8 cellular contexts compared by ENCODE assay signal in genomic region chr14:24146622-24146977, GRCh38. TPM values are rescaled to one million over a fixed set of nuclear protein-coding genes. Genes with fewer than 3 reads are reported as not detected.
DNase-seq lines count a peak whose midpoint lies in the region; ATAC-seq, FAIRE-seq and TF ChIP-seq lines count a peak whose summit lies in the region.

No MANE protein-coding gene starts in this region.

- ATAC-seq in GM21367 (IDR thresholded peaks at IDR 0.05; ENCODE audit: unreplicated experiment), result peak; percentile 60

- H3K4ac ChIP-seq in H1 (replicated peaks; ENCODE audit: insufficient read length, low read depth, low read length) (no peak overlapping the region), mesenchymal stem cell (ENCODE audit: low read depth in 1 of 2, low read length in 2 of 2) (peak overlapping the region; percentile 5 to 66)

- TF ChIP-seq RAD21 in H1 (IDR thresholded peaks at IDR 0.05 in 1 of 2, conservative IDR thresholded peaks at IDR 0.05 in 1 of 2; ENCODE audit: low read depth in 2 of 2, low read length in 2 of 2), result no peak

- H2AK5ac ChIP-seq in H1 (ENCODE audit: low read depth, low read length) (no peak overlapping the region), mesenchymal stem cell (ENCODE audit: low read length, severe bottlenecking) (no peak overlapping the region)

- H2AFZ ChIP-seq in H1 (ENCODE audit: low read length), result no peak overlapping the region
- H2AFZ ChIP-seq in mesenchymal stem cell (ENCODE audit: low read depth, low read length), result peak overlapping the region; percentile 30

- peaks cover 0 to 18% of the 10 kb centered on the region in 2 experiments for H4K20me1 ChIP-seq in H1 (replicated peaks in 1 of 2; ENCODE audit: control insufficient read depth in 1 of 2, insufficient read depth in 2 of 2, low read length in 2 of 2)

- 0% methylated on average over 9 of the region's 17 CpGs; no CpG with 5 or more reads in 1 of the 2 experiments for WGBS in H1 (ENCODE audit: extremely low coverage in 1 of 2, insufficient coverage in 1 of 2, insufficient read length in 1 of 2, insufficient replicate concordance in 2 of 2, low coverage in 1 of 2, low lambda C conversion rate in 2 of 2, missing lambda C conversion rate in 1 of 2), 2 experiments
- WGBS in mesenchymal stem cell, result under 1% methylated on average over 14 of the region's 17 CpGs

- H2BK15ac ChIP-seq in H1 (ENCODE audit: low read length), result no peak overlapping the region
- H2BK15ac ChIP-seq in mesenchymal stem cell (ENCODE audit: low read depth, poor library complexity, severe bottlenecking), result peak overlapping the region; percentile 97

- TF ChIP-seq POLR2A in H1 (IDR thresholded peaks at IDR 0.05; ENCODE audit: control extremely low read depth in 1 of 2, low read depth in 2 of 2, low read length in 2 of 2), result no peak; a peak in 1 of 3 replicates

- H3K27ac ChIP-seq in H1 (ENCODE audit: low read depth, low read length), result peak overlapping the region; percentile 44; the same call in 1 of the 2 replicates
- peak overlapping the region; percentile 81 for H3K27ac ChIP-seq in mesenchymal stem cell (ENCODE audit: low read length, poor library complexity, severe bottlenecking)

- CTCF ChIA-PET in H1 (lab: Charles Lee; ENCODE audit: partially characterized antibody), result interaction anchor here (0.6 to 3.7 kb wide), 8 partner anchors 9 to 89 kb away, joined by 3 to 24 read pairs (median 5); partner anchors contain the start of genes DCAF11, IRF9 and PSME1

- DNase-seq in COLO668 (lab: John Stamatoyannopoulos, UW; ENCODE audit: unreplicated experiment) (peak; percentile 95), HT-29 (ENCODE audit: low spot score) (peak; percentile 88), NK-92 (lab: John Stamatoyannopoulos, UW; ENCODE audit: unreplicated experiment) (peak; percentile 43), H1 (ENCODE audit: low read depth in 1 of 2, low spot score in 2 of 2) (peak in 1 of 2 experiments; percentile 93), mesenchymal stem cell (peak; percentile 99)
- peak; percentile 74 to 88 (median 80) for DNase-seq in activated CD8-positive, alpha-beta memory T cell treated with anti-CD3 and anti-CD28 coated beads for 48 hours (ENCODE audit: low read depth in 2 of 3, low spot score in 2 of 3)
- DNase-seq in stimulated activated CD8-positive, alpha-beta memory T cell treated with anti-CD3 and anti-CD28 coated beads, Interleukin-12 subunit alpha, Interleukin-12 subunit beta, amount 100 ng/mL, for 24 hours (ENCODE audit: extremely low read depth), result peak; percentile 82

- no peak overlapping the region for H4K91ac ChIP-seq in H1 (replicated peaks; ENCODE audit: insufficient read length, low read length)
- H4K91ac ChIP-seq in mesenchymal stem cell (ENCODE audit: low read length), result no peak overlapping the region

- H3K4me1 ChIP-seq in H1 (replicated peaks in 1 of 4; ENCODE audit: control insufficient read depth in 3 of 4, insufficient read depth in 4 of 4, low read length in 3 of 4) (peaks cover 0 to 10% (median 8%) of the 10 kb centered on the region in 4 experiments; a peak in 5 of 7 replicates), mesenchymal stem cell (ENCODE audit: control insufficient read depth, insufficient read depth, low read depth, low read length) (peaks cover 18% of the 10 kb centered on the region)

- H3K27me3 ChIP-seq in H1 (replicated peaks in 1 of 4; ENCODE audit: control insufficient read depth in 3 of 4, extremely low read depth in 1 of 4, insufficient read depth in 3 of 4, low read length in 3 of 4) (no peaks in the 10 kb centered on the region), mesenchymal stem cell (ENCODE audit: control insufficient read depth in 1 of 2, insufficient read depth in 1 of 2, low read length in 2 of 2) (no peaks in the 10 kb centered on the region)

- H3K23ac ChIP-seq in H1 (ENCODE audit: insufficient read length) (no peak overlapping the region), mesenchymal stem cell (ENCODE audit: low read length in 2 of 2) (no peak overlapping the region)

- H3K9me3 ChIP-seq in H1 (ENCODE audit: insufficient read depth in 2 of 2, low read depth in 1 of 2, low read length in 1 of 2) (no peaks in the 10 kb centered on the region), mesenchymal stem cell (ENCODE audit: control insufficient read depth, low read length) (no peaks in the 10 kb centered on the region)

- H3K56ac ChIP-seq in H1 (replicated peaks; ENCODE audit: insufficient read length, low read depth, low read length), result peak overlapping the region; percentile 52

- H2BK120ac ChIP-seq in H1 (replicated peaks; ENCODE audit: low read depth, low read length) (no peak overlapping the region), mesenchymal stem cell (ENCODE audit: low read depth, low read length) (peak overlapping the region; percentile 54)

- H2BK5ac ChIP-seq in H1 (ENCODE audit: low read depth, low read length) (peak overlapping the region; percentile 94), mesenchymal stem cell (ENCODE audit: low read depth, low read length, poor library complexity, severe bottlenecking) (no peak overlapping the region)

- H3K9ac ChIP-seq in H1 (replicated peaks in 1 of 4; ENCODE audit: extremely low read depth in 1 of 4, low read depth in 3 of 4, low read length in 3 of 4), result peak overlapping the region in 3 of 4 experiments; percentile 58 to 70 (median 67); a peak in 6 of 7 replicates
- peak overlapping the region; percentile 94 for H3K9ac ChIP-seq in mesenchymal stem cell (ENCODE audit: low read length)

- H3K79me1 ChIP-seq in H1 (ENCODE audit: low read depth, low read length), result peaks cover 11% of the 10 kb centered on the region; the same call in 1 of the 2 replicates
- H3K79me1 ChIP-seq in mesenchymal stem cell (replicated peaks; ENCODE audit: low read length, poor library complexity, severe bottlenecking), result peaks cover 36% of the 10 kb centered on the region

- H3K36me3 ChIP-seq in H1 (ENCODE audit: control insufficient read depth in 2 of 4, insufficient read depth in 4 of 4, low read length in 3 of 4), result peaks cover 12 to 30% (median 25%) of the 10 kb centered on the region in 4 experiments
- peaks cover 33 to 51% of the 10 kb centered on the region in 2 experiments for H3K36me3 ChIP-seq in mesenchymal stem cell (ENCODE audit: control insufficient read depth in 1 of 2, insufficient read depth in 2 of 2, low read depth in 1 of 2, low read length in 2 of 2)

- no peak overlapping the region for H2BK20ac ChIP-seq in H1 (ENCODE audit: low read length)

- H3K14ac ChIP-seq in H1 (ENCODE audit: insufficient read length), result no peak overlapping the region
- no peak overlapping the region for H3K14ac ChIP-seq in mesenchymal stem cell (ENCODE audit: low read length in 2 of 2)

- H3K4me3 ChIP-seq in H1 (ENCODE audit: extremely low read depth in 1 of 4, insufficient read depth in 2 of 4, low read depth in 3 of 4, low read length in 4 of 4) (peak overlapping the region; percentile 92 to 98 (median 96)), mesenchymal stem cell (ENCODE audit: insufficient read depth in 1 of 2, low read depth in 1 of 2, low read length in 2 of 2) (peak overlapping the region; percentile 80 to 96)

- peaks cover 0 to 28% of the 10 kb centered on the region in 2 experiments; a peak in 3 of 4 replicates for H3K79me2 ChIP-seq in H1 (ENCODE audit: control insufficient read depth in 1 of 2, insufficient read depth in 2 of 2, low read length in 2 of 2)

- POLR2A ChIA-PET in H1 (lab: Charles Lee; ENCODE audit: partially characterized antibody), result interaction anchor here (0.6 to 9.6 kb wide), 21 partner anchors 9 to 1178 kb away, joined by 3 to 86 read pairs (median 5); partner anchors contain the start of genes CHMP4A, DCAF11, DHRS1 and IPO4

- H3K23me2 ChIP-seq in H1 (ENCODE audit: low read depth, low read length), result peaks cover 10% of the 10 kb centered on the region

- no peak overlapping the region for H4K5ac ChIP-seq in H1 (ENCODE audit: insufficient read length, low read depth, low read length)

- H3K4me2 ChIP-seq in H1 (ENCODE audit: insufficient read depth in 1 of 2, low read depth in 2 of 2, low read length in 2 of 2) (peak overlapping the region; percentile 83 to 96), mesenchymal stem cell (ENCODE audit: low read length, poor library complexity, severe bottlenecking) (peak overlapping the region; percentile 82)

- H2BK12ac ChIP-seq in H1 (ENCODE audit: low read depth, low read length) (0 out of 2 replicates have a peak overlapping the region, but pooled peaks have one; percentile 46), mesenchymal stem cell (ENCODE audit: low read length in 2 of 2) (peak overlapping the region in 1 of 2 experiments; percentile 40)

- TF ChIP-seq CTCF in H1 (IDR thresholded peaks at IDR 0.05; ENCODE audit: control extremely low read depth in 1 of 3, insufficient read depth in 1 of 3, low read depth in 1 of 3, low read length in 3 of 3), result no peak

- peak overlapping the region; percentile 53; the same call in 1 of the 2 replicates for H3K18ac ChIP-seq in H1 (ENCODE audit: extremely low read depth, low read length)
- peak overlapping the region; percentile 87 to 88 for H3K18ac ChIP-seq in mesenchymal stem cell (ENCODE audit: low read depth in 1 of 2, low read length in 2 of 2)

- FAIRE-seq in H1 (lab: Jason Lieb, UNC), result no peak

- H4K8ac ChIP-seq in H1 (ENCODE audit: extremely low read depth, insufficient read depth, low read length) (no peak overlapping the region), mesenchymal stem cell (ENCODE audit: low read length) (no peak overlapping the region)

- TF ChIP-seq EP300 in H1 (IDR thresholded peaks at IDR 0.05; ENCODE audit: borderline replicate concordance in 1 of 2, low read depth in 2 of 2, low read length in 2 of 2), result 0 out of 3 replicates have a peak, but pooled peaks of 1 of the 2 experiments have one; percentile 22

RNA-seq across cellular contexts. Expression of gene PSME2, which starts 0.2 kb away (rescaled TPM):
- 175 and 210 TPM in 2 replicates for total RNA-seq in HT-29 (2014; rRNA removed; shearing (Covaris generic))
- 111 and 118 TPM in 2 replicates for total RNA-seq in H1 (2021; fragmentation: NEBNext Ultra II Directional; extraction: Animal tissue kit (Norgen Biotek cat#: 25700))
- 71.8 and 76.8 TPM in 2 replicates for polyA plus RNA-seq in H1 (2011; rRNA removed)
- polyA plus RNA-seq in H1 (2011; cell fraction: cytosol; rRNA removed), result 87.1 TPM
- 241 TPM for polyA plus RNA-seq in H1 (2011; cell fraction: nucleus; rRNA removed)
- 144 to 207 TPM (median 148 TPM) in 4 replicates for polyA plus RNA-seq in H1 (2012, experiment 1 of 2)
- 78.0 TPM for polyA plus RNA-seq in H1 (2012, experiment 2 of 2)
- 118 TPM for polyA plus RNA-seq in H1 (2013, experiment 1 of 2)
- 113 TPM for polyA plus RNA-seq in H1 (2013, experiment 2 of 2)
- polyA minus RNA-seq in H1 (2011; rRNA and poly(A)+ RNA removed), result 37.7 and 47.5 TPM in 2 replicates
- polyA minus RNA-seq in H1 (2011; cell fraction: cytosol; rRNA and poly(A)+ RNA removed), result 30.2 TPM
- polyA minus RNA-seq in H1 (2011; cell fraction: nucleus; rRNA and poly(A)+ RNA removed), result 44.3 TPM
- polyA plus RNA-seq in mesenchymal stem cell (2013, experiment 1 of 2), result 174 TPM
- polyA plus RNA-seq in mesenchymal stem cell (2013, experiment 2 of 2), result 169 TPM

RNA-seq across cellular contexts. Expression of gene RNF31, which starts 0.7 kb away (rescaled TPM):
- 62.3 and 67.8 TPM in 2 replicates for total RNA-seq in HT-29 (2014; rRNA removed; shearing (Covaris generic))
- total RNA-seq in H1 (2021; fragmentation: NEBNext Ultra II Directional; extraction: Animal tissue kit (Norgen Biotek cat#: 25700)), result 57.8 and 72.0 TPM in 2 replicates
- 17.5 and 40.6 TPM in 2 replicates for polyA plus RNA-seq in H1 (2011; rRNA removed)
- polyA plus RNA-seq in H1 (2011; cell fraction: cytosol; rRNA removed), result 27.8 TPM
- 164 TPM for polyA plus RNA-seq in H1 (2011; cell fraction: nucleus; rRNA removed)
- 47.9 to 85.7 TPM (median 78.8 TPM) in 4 replicates for polyA plus RNA-seq in H1 (2012, experiment 1 of 2)
- polyA plus RNA-seq in H1 (2012, experiment 2 of 2), result 57.9 TPM
- 69.0 TPM for polyA plus RNA-seq in H1 (2013, experiment 1 of 2)
- 55.5 TPM for polyA plus RNA-seq in H1 (2013, experiment 2 of 2)
- polyA minus RNA-seq in H1 (2011; rRNA and poly(A)+ RNA removed), result 56.8 and 66.3 TPM in 2 replicates
- polyA minus RNA-seq in H1 (2011; cell fraction: cytosol; rRNA and poly(A)+ RNA removed), result 31.2 TPM
- 82.4 TPM for polyA minus RNA-seq in H1 (2011; cell fraction: nucleus; rRNA and poly(A)+ RNA removed)
- polyA plus RNA-seq in mesenchymal stem cell (2013, experiment 1 of 2), result 57.9 TPM
- 54.2 TPM for polyA plus RNA-seq in mesenchymal stem cell (2013, experiment 2 of 2)

RNA-seq across cellular contexts. Expression of gene EMC9, which starts 5.2 kb away (rescaled TPM):
- total RNA-seq in HT-29 (2014; rRNA removed; shearing (Covaris generic)), result 52.4 and 63.9 TPM in 2 replicates
- 36.9 and 38.4 TPM in 2 replicates for total RNA-seq in H1 (2021; fragmentation: NEBNext Ultra II Directional; extraction: Animal tissue kit (Norgen Biotek cat#: 25700))
- 47.2 and 60.1 TPM in 2 replicates for polyA plus RNA-seq in H1 (2011; rRNA removed)
- polyA plus RNA-seq in H1 (2011; cell fraction: cytosol; rRNA removed), result 42.1 TPM
- 90.2 TPM for polyA plus RNA-seq in H1 (2011; cell fraction: nucleus; rRNA removed)
- 34.6 to 55.3 TPM (median 47.6 TPM) in 4 replicates for polyA plus RNA-seq in H1 (2012, experiment 1 of 2)
- 51.0 TPM for polyA plus RNA-seq in H1 (2012, experiment 2 of 2)
- 27.4 TPM for polyA plus RNA-seq in H1 (2013, experiment 1 of 2)
- polyA plus RNA-seq in H1 (2013, experiment 2 of 2), result 24.6 TPM
- 17.0 and 18.8 TPM in 2 replicates for polyA minus RNA-seq in H1 (2011; rRNA and poly(A)+ RNA removed)
- polyA minus RNA-seq in H1 (2011; cell fraction: cytosol; rRNA and poly(A)+ RNA removed), result 6.8 TPM
- 30.6 TPM for polyA minus RNA-seq in H1 (2011; cell fraction: nucleus; rRNA and poly(A)+ RNA removed)
- 10.9 TPM for polyA plus RNA-seq in mesenchymal stem cell (2013, experiment 1 of 2)
- polyA plus RNA-seq in mesenchymal stem cell (2013, experiment 2 of 2), result 11.1 TPM

RNA-seq across cellular contexts. Expression of gene PSME1, which starts 10.6 kb away (rescaled TPM):
- total RNA-seq in HT-29 (2014; rRNA removed; shearing (Covaris generic)), result 164 and 172 TPM in 2 replicates
- 85.9 and 91.7 TPM in 2 replicates for total RNA-seq in H1 (2021; fragmentation: NEBNext Ultra II Directional; extraction: Animal tissue kit (Norgen Biotek cat#: 25700))
- 57.4 and 74.9 TPM in 2 replicates for polyA plus RNA-seq in H1 (2011; rRNA removed)
- polyA plus RNA-seq in H1 (2011; cell fraction: cytosol; rRNA removed), result 62.9 TPM
- polyA plus RNA-seq in H1 (2011; cell fraction: nucleus; rRNA removed), result 52.4 TPM
- 113 to 118 TPM (median 116 TPM) in 4 replicates for polyA plus RNA-seq in H1 (2012, experiment 1 of 2)
- 77.2 TPM for polyA plus RNA-seq in H1 (2012, experiment 2 of 2)
- polyA plus RNA-seq in H1 (2013, experiment 1 of 2), result 86.1 TPM
- polyA plus RNA-seq in H1 (2013, experiment 2 of 2), result 80.8 TPM
- 16.0 and 19.0 TPM in 2 replicates for polyA minus RNA-seq in H1 (2011; rRNA and poly(A)+ RNA removed)
- polyA minus RNA-seq in H1 (2011; cell fraction: cytosol; rRNA and poly(A)+ RNA removed), result 15.7 TPM
- 13.6 TPM for polyA minus RNA-seq in H1 (2011; cell fraction: nucleus; rRNA and poly(A)+ RNA removed)
- 210 TPM for polyA plus RNA-seq in mesenchymal stem cell (2013, experiment 1 of 2)
- polyA plus RNA-seq in mesenchymal stem cell (2013, experiment 2 of 2), result 213 TPM

RNA-seq across cellular contexts. Expression of gene IRF9, which starts 14.5 kb away (rescaled TPM):
- 49.6 and 69.8 TPM in 2 replicates for total RNA-seq in HT-29 (2014; rRNA removed; shearing (Covaris generic))
- 11.1 and 11.4 TPM in 2 replicates for total RNA-seq in H1 (2021; fragmentation: NEBNext Ultra II Directional; extraction: Animal tissue kit (Norgen Biotek cat#: 25700))
- 13.2 and 13.3 TPM in 2 replicates for polyA plus RNA-seq in H1 (2011; rRNA removed)
- 9.7 TPM for polyA plus RNA-seq in H1 (2011; cell fraction: cytosol; rRNA removed)
- 40.3 TPM for polyA plus RNA-seq in H1 (2011; cell fraction: nucleus; rRNA removed)
- polyA plus RNA-seq in H1 (2012, experiment 1 of 2), result 9.0 to 13.1 TPM (median 11.7 TPM) in 4 replicates
- polyA plus RNA-seq in H1 (2012, experiment 2 of 2), result 15.6 TPM
- 10.7 TPM for polyA plus RNA-seq in H1 (2013, experiment 1 of 2)
- polyA plus RNA-seq in H1 (2013, experiment 2 of 2), result 11.3 TPM
- polyA minus RNA-seq in H1 (2011; rRNA and poly(A)+ RNA removed), result 5.1 and 7.1 TPM in 2 replicates
- polyA minus RNA-seq in H1 (2011; cell fraction: cytosol; rRNA and poly(A)+ RNA removed), result 3.8 TPM
- 11.3 TPM for polyA minus RNA-seq in H1 (2011; cell fraction: nucleus; rRNA and poly(A)+ RNA removed)
- 43.4 TPM for polyA plus RNA-seq in mesenchymal stem cell (2013, experiment 1 of 2)
- 42.3 TPM for polyA plus RNA-seq in mesenchymal stem cell (2013, experiment 2 of 2)
